ENCODE assay signal across 1 cellular context in the genomic region with DNA sequence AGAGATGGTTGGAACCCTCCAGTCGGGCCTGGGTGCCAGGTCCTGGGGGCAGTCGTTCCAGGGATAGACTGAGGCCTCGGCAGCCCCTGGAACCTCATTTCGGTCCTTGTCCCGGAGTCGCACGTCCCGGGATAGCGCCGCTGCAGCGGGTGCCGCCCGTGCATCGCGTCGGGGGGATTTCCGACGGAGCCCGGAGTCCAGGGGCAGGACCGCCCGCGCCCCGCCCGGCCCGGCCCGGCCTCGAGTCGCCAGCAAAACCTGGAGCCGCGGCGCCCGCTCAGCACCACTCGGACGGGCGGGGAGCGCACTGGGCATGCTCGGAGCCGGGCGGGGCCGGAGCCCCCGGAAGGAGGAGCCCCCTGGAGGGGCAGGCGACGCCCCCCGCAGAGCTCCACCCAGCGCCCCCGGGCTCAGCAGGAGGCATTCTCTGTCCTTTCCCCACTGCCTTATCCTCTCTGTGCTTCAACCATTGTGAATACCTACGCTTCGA.
TF ChIP-seq lines count a peak whose summit lies in the region.

No MANE protein-coding gene starts in this region.

TF ChIP-seq in HepG2, 621 proteins besides CTCF, POLR2A, EP300 and RAD21 (continued from another document and continues in another):
- TF ChIP-seq, protein P1, sequence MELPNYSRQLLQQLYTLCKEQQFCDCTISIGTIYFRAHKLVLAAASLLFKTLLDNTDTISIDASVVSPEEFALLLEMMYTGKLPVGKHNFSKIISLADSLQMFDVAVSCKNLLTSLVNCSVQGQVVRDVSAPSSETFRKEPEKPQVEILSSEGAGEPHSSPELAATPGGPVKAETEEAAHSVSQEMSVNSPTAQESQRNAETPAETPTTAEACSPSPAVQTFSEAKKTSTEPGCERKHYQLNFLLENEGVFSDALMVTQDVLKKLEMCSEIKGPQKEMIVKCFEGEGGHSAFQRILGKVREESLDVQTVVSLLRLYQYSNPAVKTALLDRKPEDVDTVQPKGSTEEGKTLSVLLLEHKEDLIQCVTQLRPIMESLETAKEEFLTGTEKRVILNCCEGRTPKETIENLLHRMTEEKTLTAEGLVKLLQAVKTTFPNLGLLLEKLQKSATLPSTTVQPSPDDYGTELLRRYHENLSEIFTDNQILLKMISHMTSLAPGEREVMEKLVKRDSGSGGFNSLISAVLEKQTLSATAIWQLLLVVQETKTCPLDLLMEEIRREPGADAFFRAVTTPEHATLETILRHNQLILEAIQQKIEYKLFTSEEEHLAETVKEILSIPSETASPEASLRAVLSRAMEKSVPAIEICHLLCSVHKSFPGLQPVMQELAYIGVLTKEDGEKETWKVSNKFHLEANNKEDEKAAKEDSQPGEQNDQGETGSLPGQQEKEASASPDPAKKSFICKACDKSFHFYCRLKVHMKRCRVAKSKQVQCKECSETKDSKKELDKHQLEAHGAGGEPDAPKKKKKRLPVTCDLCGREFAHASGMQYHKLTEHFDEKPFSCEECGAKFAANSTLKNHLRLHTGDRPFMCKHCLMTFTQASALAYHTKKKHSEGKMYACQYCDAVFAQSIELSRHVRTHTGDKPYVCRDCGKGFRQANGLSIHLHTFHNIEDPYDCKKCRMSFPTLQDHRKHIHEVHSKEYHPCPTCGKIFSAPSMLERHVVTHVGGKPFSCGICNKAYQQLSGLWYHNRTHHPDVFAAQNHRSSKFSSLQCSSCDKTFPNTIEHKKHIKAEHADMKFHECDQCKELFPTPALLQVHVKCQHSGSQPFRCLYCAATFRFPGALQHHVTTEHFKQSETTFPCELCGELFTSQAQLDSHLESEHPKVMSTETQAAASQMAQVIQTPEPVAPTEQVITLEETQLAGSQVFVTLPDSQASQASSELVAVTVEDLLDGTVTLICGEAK (IDR thresholded peaks at IDR 0.05): no peak
- TF ChIP-seq, protein P1 (CRISPR knock-in tag; IDR thresholded peaks at IDR 0.05): peak; percentile 76
- no peak for TF ChIP-seq ZNF207 (IDR thresholded peaks at IDR 0.05; ENCODE audit: borderline replicate concordance)
- TF ChIP-seq, protein P2, sequence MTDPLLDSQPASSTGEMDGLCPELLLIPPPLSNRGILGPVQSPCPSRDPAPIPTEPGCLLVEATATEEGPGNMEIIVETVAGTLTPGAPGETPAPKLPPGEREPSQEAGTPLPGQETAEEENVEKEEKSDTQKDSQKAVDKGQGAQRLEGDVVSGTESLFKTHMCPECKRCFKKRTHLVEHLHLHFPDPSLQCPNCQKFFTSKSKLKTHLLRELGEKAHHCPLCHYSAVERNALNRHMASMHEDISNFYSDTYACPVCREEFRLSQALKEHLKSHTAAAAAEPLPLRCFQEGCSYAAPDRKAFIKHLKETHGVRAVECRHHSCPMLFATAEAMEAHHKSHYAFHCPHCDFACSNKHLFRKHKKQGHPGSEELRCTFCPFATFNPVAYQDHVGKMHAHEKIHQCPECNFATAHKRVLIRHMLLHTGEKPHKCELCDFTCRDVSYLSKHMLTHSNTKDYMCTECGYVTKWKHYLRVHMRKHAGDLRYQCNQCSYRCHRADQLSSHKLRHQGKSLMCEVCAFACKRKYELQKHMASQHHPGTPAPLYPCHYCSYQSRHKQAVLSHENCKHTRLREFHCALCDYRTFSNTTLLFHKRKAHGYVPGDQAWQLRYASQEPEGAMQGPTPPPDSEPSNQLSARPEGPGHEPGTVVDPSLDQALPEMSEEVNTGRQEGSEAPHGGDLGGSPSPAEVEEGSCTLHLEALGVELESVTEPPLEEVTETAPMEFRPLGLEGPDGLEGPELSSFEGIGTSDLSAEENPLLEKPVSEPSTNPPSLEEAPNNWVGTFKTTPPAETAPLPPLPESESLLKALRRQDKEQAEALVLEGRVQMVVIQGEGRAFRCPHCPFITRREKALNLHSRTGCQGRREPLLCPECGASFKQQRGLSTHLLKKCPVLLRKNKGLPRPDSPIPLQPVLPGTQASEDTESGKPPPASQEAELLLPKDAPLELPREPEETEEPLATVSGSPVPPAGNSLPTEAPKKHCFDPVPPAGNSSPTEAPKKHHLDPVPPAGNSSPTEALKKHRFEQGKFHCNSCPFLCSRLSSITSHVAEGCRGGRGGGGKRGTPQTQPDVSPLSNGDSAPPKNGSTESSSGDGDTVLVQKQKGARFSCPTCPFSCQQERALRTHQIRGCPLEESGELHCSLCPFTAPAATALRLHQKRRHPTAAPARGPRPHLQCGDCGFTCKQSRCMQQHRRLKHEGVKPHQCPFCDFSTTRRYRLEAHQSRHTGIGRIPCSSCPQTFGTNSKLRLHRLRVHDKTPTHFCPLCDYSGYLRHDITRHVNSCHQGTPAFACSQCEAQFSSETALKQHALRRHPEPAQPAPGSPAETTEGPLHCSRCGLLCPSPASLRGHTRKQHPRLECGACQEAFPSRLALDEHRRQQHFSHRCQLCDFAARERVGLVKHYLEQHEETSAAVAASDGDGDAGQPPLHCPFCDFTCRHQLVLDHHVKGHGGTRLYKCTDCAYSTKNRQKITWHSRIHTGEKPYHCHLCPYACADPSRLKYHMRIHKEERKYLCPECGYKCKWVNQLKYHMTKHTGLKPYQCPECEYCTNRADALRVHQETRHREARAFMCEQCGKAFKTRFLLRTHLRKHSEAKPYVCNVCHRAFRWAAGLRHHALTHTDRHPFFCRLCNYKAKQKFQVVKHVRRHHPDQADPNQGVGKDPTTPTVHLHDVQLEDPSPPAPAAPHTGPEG (CRISPR knock-in tag; IDR thresholded peaks at IDR 0.05): peak; percentile 93
- no peak for TF ChIP-seq MTA3 (CRISPR knock-in tag; IDR thresholded peaks at IDR 0.05)
- TF ChIP-seq AGO1 (IDR thresholded peaks at IDR 0.05; ENCODE audit: low read depth, low read length, poor library complexity, severe bottlenecking): no peak
- 0 out of 2 replicates have a peak, but pooled peaks have one; percentile 18 for TF ChIP-seq HNF4G (IDR thresholded peaks at IDR 0.05; ENCODE audit: borderline replicate concordance, low read depth, low read length)
- TF ChIP-seq HNF4G (CRISPR knock-in tag; IDR thresholded peaks at IDR 0.05; ENCODE audit: borderline replicate concordance, low read depth): no peak
- TF ChIP-seq, protein P3, sequence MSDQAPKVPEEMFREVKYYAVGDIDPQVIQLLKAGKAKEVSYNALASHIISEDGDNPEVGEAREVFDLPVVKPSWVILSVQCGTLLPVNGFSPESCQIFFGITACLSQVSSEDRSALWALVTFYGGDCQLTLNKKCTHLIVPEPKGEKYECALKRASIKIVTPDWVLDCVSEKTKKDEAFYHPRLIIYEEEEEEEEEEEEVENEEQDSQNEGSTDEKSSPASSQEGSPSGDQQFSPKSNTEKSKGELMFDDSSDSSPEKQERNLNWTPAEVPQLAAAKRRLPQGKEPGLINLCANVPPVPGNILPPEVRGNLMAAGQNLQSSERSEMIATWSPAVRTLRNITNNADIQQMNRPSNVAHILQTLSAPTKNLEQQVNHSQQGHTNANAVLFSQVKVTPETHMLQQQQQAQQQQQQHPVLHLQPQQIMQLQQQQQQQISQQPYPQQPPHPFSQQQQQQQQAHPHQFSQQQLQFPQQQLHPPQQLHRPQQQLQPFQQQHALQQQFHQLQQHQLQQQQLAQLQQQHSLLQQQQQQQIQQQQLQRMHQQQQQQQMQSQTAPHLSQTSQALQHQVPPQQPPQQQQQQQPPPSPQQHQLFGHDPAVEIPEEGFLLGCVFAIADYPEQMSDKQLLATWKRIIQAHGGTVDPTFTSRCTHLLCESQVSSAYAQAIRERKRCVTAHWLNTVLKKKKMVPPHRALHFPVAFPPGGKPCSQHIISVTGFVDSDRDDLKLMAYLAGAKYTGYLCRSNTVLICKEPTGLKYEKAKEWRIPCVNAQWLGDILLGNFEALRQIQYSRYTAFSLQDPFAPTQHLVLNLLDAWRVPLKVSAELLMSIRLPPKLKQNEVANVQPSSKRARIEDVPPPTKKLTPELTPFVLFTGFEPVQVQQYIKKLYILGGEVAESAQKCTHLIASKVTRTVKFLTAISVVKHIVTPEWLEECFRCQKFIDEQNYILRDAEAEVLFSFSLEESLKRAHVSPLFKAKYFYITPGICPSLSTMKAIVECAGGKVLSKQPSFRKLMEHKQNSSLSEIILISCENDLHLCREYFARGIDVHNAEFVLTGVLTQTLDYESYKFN (CRISPR knock-in tag; conservative IDR thresholded peaks at IDR 0.05): peak; percentile 56; the same call in 1 of the 2 replicates
- TF ChIP-seq ZNF253 (CRISPR knock-in tag; IDR thresholded peaks at IDR 0.05; ENCODE audit: borderline replicate concordance): peak; percentile 74; the same call in 1 of the 2 replicates
- peak; percentile 21; the same call in 1 of the 2 replicates for TF ChIP-seq KAT8 (CRISPR knock-in tag; IDR thresholded peaks at IDR 0.05)
- TF ChIP-seq, protein P4, sequence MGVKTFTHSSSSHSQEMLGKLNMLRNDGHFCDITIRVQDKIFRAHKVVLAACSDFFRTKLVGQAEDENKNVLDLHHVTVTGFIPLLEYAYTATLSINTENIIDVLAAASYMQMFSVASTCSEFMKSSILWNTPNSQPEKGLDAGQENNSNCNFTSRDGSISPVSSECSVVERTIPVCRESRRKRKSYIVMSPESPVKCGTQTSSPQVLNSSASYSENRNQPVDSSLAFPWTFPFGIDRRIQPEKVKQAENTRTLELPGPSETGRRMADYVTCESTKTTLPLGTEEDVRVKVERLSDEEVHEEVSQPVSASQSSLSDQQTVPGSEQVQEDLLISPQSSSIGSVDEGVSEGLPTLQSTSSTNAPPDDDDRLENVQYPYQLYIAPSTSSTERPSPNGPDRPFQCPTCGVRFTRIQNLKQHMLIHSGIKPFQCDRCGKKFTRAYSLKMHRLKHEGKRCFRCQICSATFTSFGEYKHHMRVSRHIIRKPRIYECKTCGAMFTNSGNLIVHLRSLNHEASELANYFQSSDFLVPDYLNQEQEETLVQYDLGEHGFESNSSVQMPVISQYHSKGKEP (CRISPR knock-in tag; IDR thresholded peaks at IDR 0.05): no peak
- no peak for TF ChIP-seq NFIB (CRISPR knock-in tag; IDR thresholded peaks at IDR 0.05; ENCODE audit: borderline replicate concordance)
- no peak for TF ChIP-seq PAX8 (CRISPR knock-in tag; IDR thresholded peaks at IDR 0.05; ENCODE audit: borderline replicate concordance)
- TF ChIP-seq, protein P5, sequence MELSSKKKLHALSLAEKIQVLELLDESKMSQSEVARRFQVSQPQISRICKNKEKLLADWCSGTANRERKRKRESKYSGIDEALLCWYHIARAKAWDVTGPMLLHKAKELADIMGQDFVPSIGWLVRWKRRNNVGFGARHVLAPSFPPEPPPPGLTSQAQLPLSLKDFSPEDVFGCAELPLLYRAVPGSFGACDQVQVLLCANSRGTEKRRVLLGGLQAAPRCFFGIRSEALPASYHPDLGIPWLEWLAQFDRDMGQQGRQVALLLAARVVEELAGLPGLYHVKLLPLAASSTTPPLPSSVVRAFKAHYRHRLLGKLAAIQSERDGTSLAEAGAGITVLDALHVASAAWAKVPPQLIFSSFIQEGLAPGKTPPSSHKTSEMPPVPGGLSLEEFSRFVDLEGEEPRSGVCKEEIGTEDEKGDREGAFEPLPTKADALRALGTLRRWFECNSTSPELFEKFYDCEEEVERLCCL (CRISPR knock-in tag; IDR thresholded peaks at IDR 0.05; ENCODE audit: borderline replicate concordance): no peak
- TF ChIP-seq, protein P6, sequence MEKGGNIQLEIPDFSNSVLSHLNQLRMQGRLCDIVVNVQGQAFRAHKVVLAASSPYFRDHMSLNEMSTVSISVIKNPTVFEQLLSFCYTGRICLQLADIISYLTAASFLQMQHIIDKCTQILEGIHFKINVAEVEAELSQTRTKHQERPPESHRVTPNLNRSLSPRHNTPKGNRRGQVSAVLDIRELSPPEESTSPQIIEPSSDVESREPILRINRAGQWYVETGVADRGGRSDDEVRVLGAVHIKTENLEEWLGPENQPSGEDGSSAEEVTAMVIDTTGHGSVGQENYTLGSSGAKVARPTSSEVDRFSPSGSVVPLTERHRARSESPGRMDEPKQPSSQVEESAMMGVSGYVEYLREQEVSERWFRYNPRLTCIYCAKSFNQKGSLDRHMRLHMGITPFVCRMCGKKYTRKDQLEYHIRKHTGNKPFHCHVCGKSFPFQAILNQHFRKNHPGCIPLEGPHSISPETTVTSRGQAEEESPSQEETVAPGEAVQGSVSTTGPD (CRISPR knock-in tag; IDR thresholded peaks at IDR 0.05): no peak
- no peak for TF ChIP-seq XBP1 (CRISPR knock-in tag; IDR thresholded peaks at IDR 0.05)
- TF ChIP-seq, protein P7, sequence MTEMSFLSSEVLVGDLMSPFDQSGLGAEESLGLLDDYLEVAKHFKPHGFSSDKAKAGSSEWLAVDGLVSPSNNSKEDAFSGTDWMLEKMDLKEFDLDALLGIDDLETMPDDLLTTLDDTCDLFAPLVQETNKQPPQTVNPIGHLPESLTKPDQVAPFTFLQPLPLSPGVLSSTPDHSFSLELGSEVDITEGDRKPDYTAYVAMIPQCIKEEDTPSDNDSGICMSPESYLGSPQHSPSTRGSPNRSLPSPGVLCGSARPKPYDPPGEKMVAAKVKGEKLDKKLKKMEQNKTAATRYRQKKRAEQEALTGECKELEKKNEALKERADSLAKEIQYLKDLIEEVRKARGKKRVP (CRISPR knock-in tag; IDR thresholded peaks at IDR 0.05): no peak
- TF ChIP-seq KMT2B (CRISPR knock-in tag; IDR thresholded peaks at IDR 0.05): no peak
- no peak for TF ChIP-seq MAFF (IDR thresholded peaks at IDR 0.05; ENCODE audit: low read depth, low read length)
- peak; percentile 17; the same call in 1 of the 2 replicates for TF ChIP-seq FOXK1 (CRISPR knock-in tag; IDR thresholded peaks at IDR 0.05; ENCODE audit: borderline replicate concordance, low read depth)
- TF ChIP-seq MED8 (CRISPR knock-in tag; IDR thresholded peaks at IDR 0.05; ENCODE audit: insufficient replicate concordance): no peak
- TF ChIP-seq, protein P8, sequence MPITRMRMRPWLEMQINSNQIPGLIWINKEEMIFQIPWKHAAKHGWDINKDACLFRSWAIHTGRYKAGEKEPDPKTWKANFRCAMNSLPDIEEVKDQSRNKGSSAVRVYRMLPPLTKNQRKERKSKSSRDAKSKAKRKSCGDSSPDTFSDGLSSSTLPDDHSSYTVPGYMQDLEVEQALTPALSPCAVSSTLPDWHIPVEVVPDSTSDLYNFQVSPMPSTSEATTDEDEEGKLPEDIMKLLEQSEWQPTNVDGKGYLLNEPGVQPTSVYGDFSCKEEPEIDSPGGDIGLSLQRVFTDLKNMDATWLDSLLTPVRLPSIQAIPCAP (CRISPR knock-in tag; IDR thresholded peaks at IDR 0.05; ENCODE audit: low read depth): no peak
- 0 out of 2 replicates have a peak, but pooled peaks have one; percentile 49 for TF ChIP-seq ZNF746 (CRISPR knock-in tag; IDR thresholded peaks at IDR 0.05)
- no peak for TF ChIP-seq SATB2 (CRISPR knock-in tag; IDR thresholded peaks at IDR 0.05)
